In genomic region chr18:49921278-49922037, GRCh38 we compare ENCODE assay signal across 26 cellular contexts.
DNase-seq lines count a peak whose midpoint lies in the region; ATAC-seq and TF ChIP-seq lines count a peak whose summit lies in the region.
"Had no signal": no experiment of that assay in that cellular context is flagged by ENCODE, and none has a peak within 500 bp of the region (broad histone marks: within the 10 kb centered on the region; RNA-seq: fewer than 3 reads in every experiment).

No MANE protein-coding gene starts in this region.

- H3K27me3 ChIP-seq in effector memory CD4-positive, alpha-beta T cell (replicated peaks; ENCODE audit: control insufficient read depth, insufficient read depth, low read length, poor library complexity, severe bottlenecking): no peaks in the 10 kb centered on the region
- H3K27me3 ChIP-seq: BE2C, ovary had no signal

- no peaks in the 10 kb centered on the region for H3K4me1 Mint-ChIP-seq in activated CD8-positive, alpha-beta memory T cell treated with anti-CD3 and anti-CD28 coated beads, Interleukin-2, amount 10 ng/mL, durations not matched to agents 7 days and 5 days
- H3K4me1 Mint-ChIP-seq in chondrocyte (ENCODE audit: low read depth): peaks cover 15% of the 10 kb centered on the region
- H3K4me1 Mint-ChIP-seq: naive thymus-derived CD8-positive, alpha-beta T cell had no signal

- peak; percentile 11 for DNase-seq in activated CD8-positive, alpha-beta memory T cell treated with anti-CD3 and anti-CD28 coated beads for 24 hours
- no peak for DNase-seq in activated CD8-positive, alpha-beta memory T cell treated with anti-CD3 and anti-CD28 coated beads, Interleukin-2, amount 10 ng/mL, durations not matched to agents 7 days and 5 days
- DNase-seq in chondrocyte (ENCODE audit: low spot score) (no peak), globus pallidus (ENCODE audit: low spot score) (no peak)
- DNase-seq in effector memory CD4-positive, alpha-beta T cell: no peak
- DNase-seq: activated CD4-positive, alpha-beta T cell treated with anti-CD3 and anti-CD28 coated beads for 48 hours; activated naive CD4-positive, alpha-beta T cell treated with anti-CD3 and anti-CD28 coated beads for 36 hours; activated T-cell treated with anti-CD3 and anti-CD28 coated beads, Interleukin-2, amount 50 U/mL, for 72 hours; amniotic stem cell; Caco-2; dermis blood vessel endothelial cell; DMS79; Karpas-422; left colon; naive thymus-derived CD8-positive, alpha-beta T cell; NCI-H1694; ovary; sigmoid colon; stimulated activated naive CD8-positive, alpha-beta T cell treated with anti-CD3 and anti-CD28 coated beads, Interleukin-15, amount 100 ng/mL, for 72 hours; tibial artery had no signal

- no peak for TF ChIP-seq CTCF in chondrocyte (IDR thresholded peaks at IDR 0.05)

- H3K27ac ChIP-seq in mesodermal cell (ENCODE audit: low read depth, low read length, severe bottlenecking): peak overlapping the region; percentile 80
- no peak overlapping the region for H3K27ac ChIP-seq in effector memory CD4-positive, alpha-beta T cell (ENCODE audit: insufficient read depth, low read length, poor library complexity, severe bottlenecking)
- H3K27ac ChIP-seq: 22Rv1, ovary, sigmoid colon, tibial artery had no signal

- no peak overlapping the region for H3K4me3 ChIP-seq in mesodermal cell (ENCODE audit: extremely low read depth, insufficient read depth, low read length, poor library complexity, severe bottlenecking)
- no peak overlapping the region for H3K4me3 ChIP-seq in effector memory CD4-positive, alpha-beta T cell (ENCODE audit: insufficient read depth, low read depth, low read length, poor library complexity, severe bottlenecking)
- H3K4me3 ChIP-seq: ovary, sigmoid colon, tibial artery had no signal

- H3K27ac Mint-ChIP-seq in activated CD8-positive, alpha-beta memory T cell treated with anti-CD3 and anti-CD28 coated beads, Interleukin-2, amount 10 ng/mL, durations not matched to agents 7 days and 5 days: no peak overlapping the region
- peak overlapping the region; percentile 33 for H3K27ac Mint-ChIP-seq in chondrocyte (ENCODE audit: unreplicated experiment)
- H3K27ac Mint-ChIP-seq: activated naive CD4-positive, alpha-beta T cell treated with anti-CD3 and anti-CD28 coated beads for 36 hours; activated T-cell treated with anti-CD3 and anti-CD28 coated beads, Interleukin-2, amount 50 U/mL, for 72 hours; memory B cell; naive thymus-derived CD8-positive, alpha-beta T cell; stimulated activated naive CD8-positive, alpha-beta T cell treated with anti-CD3 and anti-CD28 coated beads, Interleukin-15, amount 100 ng/mL, for 72 hours had no signal

- no peaks in the 10 kb centered on the region for H3K36me3 ChIP-seq in mesodermal cell (ENCODE audit: control insufficient read depth, insufficient read depth, low read length)
- no peaks in the 10 kb centered on the region for H3K36me3 ChIP-seq in effector memory CD4-positive, alpha-beta T cell (ENCODE audit: control insufficient read depth, insufficient read depth, low read length)
- H3K36me3 ChIP-seq: BE2C, ovary, sigmoid colon, tibial artery had no signal

- no peak overlapping the region for H3K4me3 Mint-ChIP-seq in activated CD8-positive, alpha-beta memory T cell treated with anti-CD3 and anti-CD28 coated beads, Interleukin-2, amount 10 ng/mL, durations not matched to agents 7 days and 5 days
- peak overlapping the region; percentile 40 for H3K4me3 Mint-ChIP-seq in chondrocyte (ENCODE audit: unreplicated experiment)
- H3K4me3 Mint-ChIP-seq: activated naive CD4-positive, alpha-beta T cell treated with anti-CD3 and anti-CD28 coated beads for 36 hours; activated T-cell treated with anti-CD3 and anti-CD28 coated beads, Interleukin-2, amount 50 U/mL, for 72 hours; memory B cell; naive thymus-derived CD8-positive, alpha-beta T cell; stimulated activated naive CD8-positive, alpha-beta T cell treated with anti-CD3 and anti-CD28 coated beads, Interleukin-15, amount 100 ng/mL, for 72 hours had no signal

- peaks cover 46% of the 10 kb centered on the region for H3K27me3 Mint-ChIP-seq in activated CD8-positive, alpha-beta memory T cell treated with anti-CD3 and anti-CD28 coated beads, Interleukin-2, amount 10 ng/mL, durations not matched to agents 7 days and 5 days
- H3K27me3 Mint-ChIP-seq in chondrocyte (ENCODE audit: low read depth): peaks cover 30% of the 10 kb centered on the region

- H3K36me3 Mint-ChIP-seq in activated CD8-positive, alpha-beta memory T cell treated with anti-CD3 and anti-CD28 coated beads, Interleukin-2, amount 10 ng/mL, durations not matched to agents 7 days and 5 days: no peaks in the 10 kb centered on the region
- H3K36me3 Mint-ChIP-seq in chondrocyte (ENCODE audit: low read depth): peaks cover 2% of the 10 kb centered on the region

- no peak for ATAC-seq in activated CD8-positive, alpha-beta memory T cell treated with anti-CD3 and anti-CD28 coated beads, Interleukin-2, amount 10 ng/mL, durations not matched to agents 7 days and 5 days
- ATAC-seq in HG02885 (IDR thresholded peaks at IDR 0.05; ENCODE audit: poor library complexity, unreplicated experiment) (no peak), GM18498 (IDR thresholded peaks at IDR 0.05; ENCODE audit: unreplicated experiment) (no peak)
- ATAC-seq: activated T-cell treated with anti-CD3 and anti-CD28 coated beads, Interleukin-2, amount 50 U/mL, for 72 hours; left colon; naive thymus-derived CD8-positive, alpha-beta T cell; stimulated activated naive CD8-positive, alpha-beta T cell treated with anti-CD3 and anti-CD28 coated beads, Interleukin-15, amount 100 ng/mL, for 72 hours had no signal

- CTCF ChIA-PET in activated CD8-positive, alpha-beta memory T cell treated with anti-CD3 and anti-CD28 coated beads, Interleukin-2, amount 10 ng/mL, durations not matched to agents 7 days and 5 days (lab: Charles Lee): no interaction called here

- 85 to 89% methylated on average over 9 to 10 of the region's 13 CpGs for WGBS in mesodermal cell (ENCODE audit: insufficient coverage in 2 of 2), 2 experiments

- peaks cover 15% of the 10 kb centered on the region for H3K4me1 ChIP-seq in mesodermal cell (ENCODE audit: control insufficient read depth, insufficient read depth, low read length, poor library complexity, severe bottlenecking)
- no peaks in the 10 kb centered on the region for H3K4me1 ChIP-seq in effector memory CD4-positive, alpha-beta T cell (ENCODE audit: control insufficient read depth, insufficient read depth, low read length, poor library complexity, severe bottlenecking)
- H3K4me1 ChIP-seq: BE2C, Caco-2, sigmoid colon, tibial artery had no signal

- peaks cover 2% of the 10 kb centered on the region for H3K9me3 Mint-ChIP-seq in activated CD8-positive, alpha-beta memory T cell treated with anti-CD3 and anti-CD28 coated beads, Interleukin-2, amount 10 ng/mL, durations not matched to agents 7 days and 5 days (ENCODE audit: low read depth)
- no peaks in the 10 kb centered on the region for H3K9me3 Mint-ChIP-seq in chondrocyte (ENCODE audit: low read depth)
- H3K9me3 Mint-ChIP-seq: activated naive CD4-positive, alpha-beta T cell treated with anti-CD3 and anti-CD28 coated beads for 36 hours had no signal

- H3K9me3 ChIP-seq in mesodermal cell (ENCODE audit: control insufficient read depth, low read length): no peaks in the 10 kb centered on the region
- H3K9me3 ChIP-seq in effector memory CD4-positive, alpha-beta T cell (ENCODE audit: control insufficient read depth, low read length): no peaks in the 10 kb centered on the region
- H3K9me3 ChIP-seq: BE2C, Caco-2, ovary, sigmoid colon, tibial artery had no signal
